8 cellular contexts compared by ENCODE assay signal in genomic region chr13:80469841-80470378, GRCh38.
DNase-seq lines count a peak whose midpoint lies in the region; ATAC-seq and TF ChIP-seq lines count a peak whose summit lies in the region.

No MANE protein-coding gene starts in this region.

- H3K27me3 Mint-ChIP-seq in MCF 10A (ENCODE audit: insufficient read depth, unreplicated experiment): no peaks in the 10 kb centered on the region

- no peak for TF ChIP-seq POLR2A in IMR-90 (IDR thresholded peaks at IDR 0.05; ENCODE audit: low read depth, low read length)

- DNase-seq in IMR-90 (peak; percentile 31), MCF 10A (ENCODE audit: unreplicated experiment) (peak; percentile 92), iris pigment epithelial cell (ENCODE audit: low read depth) (peak; percentile 95), KBM-7 (no peak), NCI-H774 (lab: John Stamatoyannopoulos, UW) (no peak), NCI-H82 (lab: John Stamatoyannopoulos, UW) (no peak)
- no peak for DNase-seq in stimulated activated effector memory CD8-positive, alpha-beta T cell treated with anti-CD3 and anti-CD28 coated beads, Interleukin-12 subunit alpha, Interleukin-12 subunit beta, amount 100 ng/mL, for 72 hours (ENCODE audit: low spot score in 2 of 2)
- no peak for DNase-seq in activated CD8-positive, alpha-beta memory T cell treated with anti-CD3 and anti-CD28 coated beads, Interleukin-2, amount 50 U/mL, for 48 hours

- no peaks in the 10 kb centered on the region for H3K36me3 Mint-ChIP-seq in MCF 10A (ENCODE audit: insufficient read depth, unreplicated experiment)
- H3K36me3 Mint-ChIP-seq in stimulated activated effector memory CD8-positive, alpha-beta T cell treated with anti-CD3 and anti-CD28 coated beads, Interleukin-12 subunit alpha, Interleukin-12 subunit beta, amount 100 ng/mL, for 72 hours: no peaks in the 10 kb centered on the region

- H3K79me1 ChIP-seq in IMR-90 (ENCODE audit: low read depth in 1 of 2, low read length in 2 of 2): no peaks in the 10 kb centered on the region

- BruUV-seq in IMR-90 (replicated peaks; lab: Mats Ljungman, UMichigan) (no TSS peak), MCF 10A (replicated peaks; lab: Mats Ljungman, UMichigan) (no TSS peak)

- no peak overlapping the region for H3K27ac ChIP-seq in IMR-90 (ENCODE audit: insufficient read depth, low read length)

- no peak overlapping the region for H3K9ac ChIP-seq in IMR-90 (ENCODE audit: low read depth, low read length)

- no peak overlapping the region for H4K8ac ChIP-seq in IMR-90 (ENCODE audit: low read depth in 2 of 2, low read length in 2 of 2)

- no peaks in the 10 kb centered on the region for H3K9me3 ChIP-seq in IMR-90 (ENCODE audit: control insufficient read depth, insufficient read depth, low read length)

- in situ Hi-C loops in IMR-90 (cut with MboI; ENCODE audit: low sequenced_read_pairs): no loop called here
- in situ Hi-C loops in KBM-7 (cut with MboI; ENCODE audit: low pct_unique_long_range_greater_than_20kb, low sequenced_read_pairs): no loop called here

- no peaks in the 10 kb centered on the region for H3K27me3 ChIP-seq in IMR-90 (ENCODE audit: control insufficient read depth, insufficient read depth, low read length)

- dilution Hi-C loops in IMR-90 (cut with HindIII; ENCODE audit: low sequenced_read_pairs, unreplicated experiment): no loop called here

- H3K4me1 ChIP-seq in IMR-90 (ENCODE audit: control insufficient read depth, insufficient read depth, low read length): no peaks in the 10 kb centered on the region

- H3K56ac ChIP-seq in IMR-90 (ENCODE audit: extremely low read depth, insufficient read depth, low read length): no peak overlapping the region

- no peaks in the 10 kb centered on the region for H3K9me3 Mint-ChIP-seq in MCF 10A (ENCODE audit: unreplicated experiment)
- peaks cover 5% of the 10 kb centered on the region for H3K9me3 Mint-ChIP-seq in stimulated activated effector memory CD8-positive, alpha-beta T cell treated with anti-CD3 and anti-CD28 coated beads, Interleukin-12 subunit alpha, Interleukin-12 subunit beta, amount 100 ng/mL, for 72 hours

- H4K20me1 ChIP-seq in IMR-90 (ENCODE audit: insufficient read depth, low read length): no peaks in the 10 kb centered on the region

- no peak overlapping the region for H2BK20ac ChIP-seq in IMR-90 (ENCODE audit: low read depth, low read length)

- no peaks in the 10 kb centered on the region for H3K36me3 ChIP-seq in IMR-90 (ENCODE audit: control insufficient read depth, insufficient read depth, low read length)

- POLR2A ChIA-PET in IMR-90 (lab: Charles Lee; ENCODE audit: unreplicated experiment) (no interaction called here), MCF 10A (lab: Yijun Ruan, JAX) (interaction anchor here (0.6 to 2.9 kb wide), 11 partner anchors 11 to 868 kb away, joined by 3 to 16 read pairs (median 3); partner anchors contain the start of gene SPRY2)

- H2AFZ ChIP-seq in IMR-90 (replicated peaks; ENCODE audit: low read length, poor library complexity): no peak overlapping the region

- no peak overlapping the region for H4K5ac ChIP-seq in IMR-90 (ENCODE audit: low read depth, low read length)

- H3K4me3 ChIP-seq in IMR-90 (ENCODE audit: insufficient read depth, low read depth, low read length): no peak overlapping the region

- peak overlapping the region; percentile 30 for H3K4me3 Mint-ChIP-seq in MCF 10A (ENCODE audit: unreplicated experiment)
- H3K4me3 Mint-ChIP-seq in stimulated activated effector memory CD8-positive, alpha-beta T cell treated with anti-CD3 and anti-CD28 coated beads, Interleukin-12 subunit alpha, Interleukin-12 subunit beta, amount 100 ng/mL, for 72 hours: no peak overlapping the region

- TF ChIP-seq RAD21 in IMR-90 (IDR thresholded peaks at IDR 0.05; ENCODE audit: low read length): no peak

- H4K91ac ChIP-seq in IMR-90 (ENCODE audit: insufficient read depth, low read depth, low read length): no peak overlapping the region

- H2BK120ac ChIP-seq in IMR-90 (ENCODE audit: low read depth, low read length): no peak overlapping the region

- H2AK5ac ChIP-seq in IMR-90 (ENCODE audit: low read depth, low read length): no peak overlapping the region

- H3K4me2 ChIP-seq in IMR-90 (ENCODE audit: low read depth, low read length): no peak overlapping the region

- H2AK9ac ChIP-seq in IMR-90 (replicated peaks; ENCODE audit: low read depth, low read length, poor library complexity): no peak overlapping the region

- no peak overlapping the region for H3K4ac ChIP-seq in IMR-90 (ENCODE audit: low read depth, low read length)

- H3K18ac ChIP-seq in IMR-90 (ENCODE audit: low read depth, low read length): no peak overlapping the region

- no peak overlapping the region for H2BK5ac ChIP-seq in IMR-90 (ENCODE audit: low read depth, low read length, poor library complexity, severe bottlenecking)

- H3K23ac ChIP-seq in IMR-90 (ENCODE audit: low read depth, low read length): no peak overlapping the region

- H2BK15ac ChIP-seq in IMR-90 (ENCODE audit: low read depth, low read length): no peak overlapping the region

- no peak overlapping the region for H3K14ac ChIP-seq in IMR-90 (replicated peaks; ENCODE audit: low read depth, low read length)

- intact Hi-C loops in IMR-90 (cut with micrococcal nuclease): no loop called here
- intact Hi-C loops in MCF 10A (cut with micrococcal nuclease): loop anchor here (5.0 kb wide), 1 partner anchor 128 kb away; the partner anchor contains the start of gene SPRY2

- CTCF ChIA-PET in IMR-90 (lab: Yijun Ruan, JAX): no interaction called here
- CTCF ChIA-PET in MCF 10A (lab: Yijun Ruan, JAX): interaction anchor here (0.6 to 1.9 kb wide), 2 partner anchors 12 to 127 kb away, joined by 3 to 11 read pairs; no protein-coding TSS in a partner anchor

- H3K9me1 ChIP-seq in IMR-90 (ENCODE audit: insufficient read depth, low read length): no peaks in the 10 kb centered on the region

- TF ChIP-seq CTCF in IMR-90 (conservative IDR thresholded peaks at IDR 0.05; ENCODE audit: low read depth, low read length) (no peak), MCF 10A (IDR thresholded peaks at IDR 0.05; ENCODE audit: unreplicated experiment) (no peak)

- peaks cover 53% of the 10 kb centered on the region for H3K4me1 Mint-ChIP-seq in MCF 10A (ENCODE audit: insufficient read depth, unreplicated experiment)
- H3K4me1 Mint-ChIP-seq in stimulated activated effector memory CD8-positive, alpha-beta T cell treated with anti-CD3 and anti-CD28 coated beads, Interleukin-12 subunit alpha, Interleukin-12 subunit beta, amount 100 ng/mL, for 72 hours: no peaks in the 10 kb centered on the region

- WGBS in IMR-90 (ENCODE audit: extremely low coverage in 2 of 2, insufficient read length in 1 of 2), 2 experiments: no CpG with 5 or more reads among the region's 3 CpGs

- peak overlapping the region; percentile 98 for H3K27ac Mint-ChIP-seq in MCF 10A (ENCODE audit: low read depth, unreplicated experiment)
- no peak overlapping the region for H3K27ac Mint-ChIP-seq in stimulated activated effector memory CD8-positive, alpha-beta T cell treated with anti-CD3 and anti-CD28 coated beads, Interleukin-12 subunit alpha, Interleukin-12 subunit beta, amount 100 ng/mL, for 72 hours

- ATAC-seq in IMR-90 (ENCODE audit: low read depth): 0 out of 2 replicates have a peak, but pooled peaks have one; percentile 32
- peak; percentile 43 for ATAC-seq in stimulated activated effector memory CD8-positive, alpha-beta T cell treated with anti-CD3 and anti-CD28 coated beads, Interleukin-12 subunit alpha, Interleukin-12 subunit beta, amount 100 ng/mL, for 72 hours

TF ChIP-seq in IMR-90, 13 proteins besides CTCF, POLR2A, EP300 and RAD21:
- 0 out of 2 replicates have a peak, but pooled peaks have one; percentile 8 for TF ChIP-seq FOS (IDR thresholded peaks at IDR 0.05; ENCODE audit: low read depth, low read length)
- TF ChIP-seq MAFK (IDR thresholded peaks at IDR 0.05; ENCODE audit: low read depth, low read length): no peak
- no peak for TF ChIP-seq RFX5 (IDR thresholded peaks at IDR 0.05; ENCODE audit: low read depth, low read length)

Comparison
In these comparisons a context has a peak if more than half of its experiments do, and no peak if none do; other contexts are left out.
1. DNase-seq: peak in IMR-90 (single experiment), MCF 10A (single experiment) and iris pigment epithelial cell (single experiment); none in stimulated activated effector memory CD8-positive, alpha-beta T cell treated with anti-CD3 and anti-CD28 coated beads, Interleukin-12 subunit alpha, Interleukin-12 subunit beta, amount 100 ng/mL, for 72 hours (0 of 2), KBM-7 (single experiment), NCI-H774 (single experiment), NCI-H82 (single experiment) and activated CD8-positive, alpha-beta memory T cell treated with anti-CD3 and anti-CD28 coated beads, Interleukin-2, amount 50 U/mL, for 48 hours (single experiment).